ENCODE assay signal across 11 cellular contexts in the genomic region with DNA sequence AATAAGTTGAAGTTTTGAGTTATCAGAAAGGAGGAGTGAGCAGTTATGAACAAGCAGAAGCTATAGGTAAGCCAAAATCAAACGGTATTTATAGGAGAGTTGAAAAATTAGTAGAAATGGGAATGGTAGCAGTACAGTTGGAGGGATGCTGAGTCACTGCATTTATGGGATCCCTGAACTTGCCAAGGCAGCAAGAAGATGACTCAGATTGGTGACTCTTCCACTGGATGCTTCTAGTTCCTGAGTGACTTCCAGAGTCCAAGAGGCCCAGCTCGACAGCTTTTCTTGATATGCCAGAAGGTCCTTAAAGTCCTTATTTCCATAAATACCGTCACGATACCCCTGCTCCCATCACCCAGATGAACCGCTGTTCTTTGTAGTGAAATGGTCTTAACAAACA. TPM values are rescaled to one million over a fixed set of nuclear protein-coding genes. Genes with fewer than 3 reads are reported as not detected.
DNase-seq lines count a peak whose midpoint lies in the region; ATAC-seq and TF ChIP-seq lines count a peak whose summit lies in the region.
"Had no signal": no experiment of that assay in that cellular context is flagged by ENCODE, and none has a peak within 500 bp of the region (broad histone marks: within the 10 kb centered on the region; RNA-seq: fewer than 3 reads in every experiment).

No MANE protein-coding gene starts in this region.

- no peaks in the 10 kb centered on the region for H3K9me3 Mint-ChIP-seq in CD8-positive, alpha-beta T cell
- H3K9me3 Mint-ChIP-seq: activated CD4-positive, alpha-beta T cell treated with anti-CD3 and anti-CD28 coated beads, Interleukin-2, amount 10 ng/mL, durations not matched to agents 7 days and 5 days had no signal

- no peaks in the 10 kb centered on the region for H3K4me1 ChIP-seq in CD8-positive, alpha-beta T cell (ENCODE audit: insufficient read depth, low read length)

- POLR2A ChIA-PET in CD8-positive, alpha-beta T cell (lab: Charles Lee): no interaction called here

- no peaks in the 10 kb centered on the region for H3K27me3 Mint-ChIP-seq in CD8-positive, alpha-beta T cell (ENCODE audit: low read depth)
- H3K27me3 Mint-ChIP-seq: activated CD4-positive, alpha-beta T cell treated with anti-CD3 and anti-CD28 coated beads, Interleukin-2, amount 10 ng/mL, durations not matched to agents 7 days and 5 days; CD4-positive, alpha-beta memory T cell; progenitor cell of endocrine pancreas had no signal

- no peaks in the 10 kb centered on the region for H3K4me1 Mint-ChIP-seq in CD8-positive, alpha-beta T cell (ENCODE audit: low read depth)

- H3K36me3 Mint-ChIP-seq in CD8-positive, alpha-beta T cell: peaks cover 40% of the 10 kb centered on the region

- DNase-seq in ACHN (peak; percentile 89), HT-29 (ENCODE audit: low spot score) (peak; percentile 25), amniotic epithelial cell (ENCODE audit: low read depth) (peak; percentile 87), kidney epithelial cell (ENCODE audit: low read depth) (peak; percentile 92), NCI-H1694 (lab: John Stamatoyannopoulos, UW) (no peak)
- DNase-seq in CD8-positive, alpha-beta T cell: no peak
- DNase-seq in activated CD8-positive, alpha-beta memory T cell treated with anti-CD3 and anti-CD28 coated beads, Interleukin-2, amount 50 U/mL, for 4 hours: no peak
- DNase-seq: activated CD4-positive, alpha-beta T cell treated with anti-CD3 and anti-CD28 coated beads, Interleukin-2, amount 10 ng/mL, durations not matched to agents 7 days and 5 days; CD4-positive, alpha-beta memory T cell had no signal

- no peak overlapping the region for H3K4me3 ChIP-seq in kidney epithelial cell (ENCODE audit: low read depth, low read length)
- H3K4me3 ChIP-seq in CD8-positive, alpha-beta T cell (ENCODE audit: low read depth, low read length): no peak overlapping the region

- no peak overlapping the region for H3K4me3 Mint-ChIP-seq in CD8-positive, alpha-beta T cell
- H3K4me3 Mint-ChIP-seq: activated CD4-positive, alpha-beta T cell treated with anti-CD3 and anti-CD28 coated beads, Interleukin-2, amount 10 ng/mL, durations not matched to agents 7 days and 5 days; CD4-positive, alpha-beta memory T cell had no signal

- no peaks in the 10 kb centered on the region for H3K36me3 ChIP-seq in kidney epithelial cell (ENCODE audit: control insufficient read depth, insufficient read depth, low read length)
- no peaks in the 10 kb centered on the region for H3K36me3 ChIP-seq in CD8-positive, alpha-beta T cell (ENCODE audit: insufficient read depth, low read length)

- no peak for ATAC-seq in CD8-positive, alpha-beta T cell
- ATAC-seq in GM21737 (IDR thresholded peaks at IDR 0.05; ENCODE audit: unreplicated experiment): no peak

- in situ Hi-C loops in ACHN (cut with HindIII; ENCODE audit: low pct_ligation_motif_present, low pct_unique_long_range_greater_than_20kb, low sequenced_read_pairs): no loop called here

- intact Hi-C loops in CD8-positive, alpha-beta T cell (cut with DNase I, micrococcal nuclease): no loop called here

- H3K27ac ChIP-seq in CD8-positive, alpha-beta T cell (ENCODE audit: low read depth, low read length): no peak overlapping the region

- TF ChIP-seq CTCF in kidney epithelial cell (IDR thresholded peaks at IDR 0.05; ENCODE audit: insufficient read depth, low read length, poor library complexity, severe bottlenecking): no peak
- no peak for TF ChIP-seq CTCF in CD8-positive, alpha-beta T cell (IDR thresholded peaks at IDR 0.05)

- CTCF ChIA-PET in CD8-positive, alpha-beta T cell (lab: Charles Lee): no interaction called here

- no peaks in the 10 kb centered on the region for H3K9me3 ChIP-seq in CD8-positive, alpha-beta T cell (ENCODE audit: low read length)

- no peaks in the 10 kb centered on the region for H3K27me3 ChIP-seq in kidney epithelial cell (ENCODE audit: control insufficient read depth, insufficient read depth, low read length)
- H3K27me3 ChIP-seq in CD8-positive, alpha-beta T cell (ENCODE audit: insufficient read depth, low read length): no peaks in the 10 kb centered on the region

- H3K27ac Mint-ChIP-seq in CD8-positive, alpha-beta T cell: no peak overlapping the region
- H3K27ac Mint-ChIP-seq: activated CD4-positive, alpha-beta T cell treated with anti-CD3 and anti-CD28 coated beads, Interleukin-2, amount 10 ng/mL, durations not matched to agents 7 days and 5 days; progenitor cell of endocrine pancreas had no signal

RNA-seq across cellular contexts. Expression of a gene that starts 31.1 kb away (rescaled TPM):
- total RNA-seq in HT-29 (2014; rRNA removed; shearing (Covaris generic)): 153 and 164 TPM in 2 replicates
- 235 and 240 TPM in 2 replicates for total RNA-seq in kidney epithelial cell
- total RNA-seq in CD8-positive, alpha-beta T cell: 100 to 1,000 TPM; 121 to 122 TPM

Comparison
In these comparisons a context has a peak if more than half of its experiments do, and no peak if none do; other contexts are left out.
1. DNase-seq: peak in ACHN (single experiment), HT-29 (single experiment), amniotic epithelial cell (single experiment) and kidney epithelial cell (single experiment); none in CD8-positive, alpha-beta T cell (0 of 7), activated CD8-positive, alpha-beta memory T cell treated with anti-CD3 and anti-CD28 coated beads, Interleukin-2, amount 50 U/mL, for 4 hours (single experiment) and NCI-H1694 (single experiment).